Comparison of ENCODE assay signal across 8 cellular contexts in genomic region chr5:6745706-6746217, GRCh38. TPM values are rescaled to one million over a fixed set of nuclear protein-coding genes. Genes with fewer than 3 reads are reported as not detected.
DNase-seq lines count a peak whose midpoint lies in the region; ATAC-seq, FAIRE-seq and TF ChIP-seq lines count a peak whose summit lies in the region.

No MANE protein-coding gene starts in this region.

- DNase-seq in AG04449 (ENCODE audit: low read depth, low spot score) (no peak), NCI-H2081 treated with DMSO at 0.1 percent for 48 hours (lab: John Stamatoyannopoulos, UW) (peak; percentile 25), adipocyte (ENCODE audit: low read depth) (peak; percentile 70), right cardiac atrium (no peak)
- peak; percentile 25 for DNase-seq in stimulated activated naive B cell treated with anti-CD40 and anti-IgM and Interleukin-4, amounts not matched to agents 10 μg/mL and 1 μg/mL and 100 μg/mL, for 72 hours
- DNase-seq in T-helper 2 cell treated with Interferon-gamma antibody and Interleukin-4, amounts not matched to agents 5 μg/mL and 100 μg/mL, for 36 hours (ENCODE audit: low spot score): no peak

- H3K27me3 Mint-ChIP-seq in stimulated activated naive B cell treated with anti-CD40 and anti-IgM and Interleukin-4, amounts not matched to agents 10 μg/mL and 1 μg/mL and 100 μg/mL, for 72 hours: no peaks in the 10 kb centered on the region
- no peaks in the 10 kb centered on the region for H3K27me3 Mint-ChIP-seq in T-helper 2 cell treated with Interferon-gamma antibody and Interleukin-4, amounts not matched to agents 5 μg/mL and 100 μg/mL, for 36 hours (ENCODE audit: low read depth)

- CTCF ChIA-PET in AG04449 (lab: Yijun Ruan, JAX): interaction anchor here (0.6 to 5.9 kb wide), 27 partner anchors 9 to 1284 kb away, joined by 3 to 81 read pairs (median 5); partner anchors contain the start of genes NSUN2 and SRD5A1

- 62% methylated on average over 10 of the region's 10 CpGs for WGBS in right cardiac atrium

- H3K4me3 Mint-ChIP-seq in stimulated activated naive B cell treated with anti-CD40 and anti-IgM and Interleukin-4, amounts not matched to agents 10 μg/mL and 1 μg/mL and 100 μg/mL, for 72 hours: no peak overlapping the region
- H3K4me3 Mint-ChIP-seq in T-helper 2 cell treated with Interferon-gamma antibody and Interleukin-4, amounts not matched to agents 5 μg/mL and 100 μg/mL, for 36 hours: no peak overlapping the region

- ATAC-seq in HG02642 (IDR thresholded peaks at IDR 0.05; ENCODE audit: poor library complexity, unreplicated experiment) (peak; percentile 66), right cardiac atrium (peak; percentile 68 to 71)
- ATAC-seq in stimulated activated naive B cell treated with anti-CD40 and anti-IgM and Interleukin-4, amounts not matched to agents 10 μg/mL and 1 μg/mL and 100 μg/mL, for 72 hours (replicated peaks): peak; percentile 80 to 84

- H3K4me1 Mint-ChIP-seq in stimulated activated naive B cell treated with anti-CD40 and anti-IgM and Interleukin-4, amounts not matched to agents 10 μg/mL and 1 μg/mL and 100 μg/mL, for 72 hours: peaks cover 11 to 15% of the 10 kb centered on the region in 2 donors
- no peaks in the 10 kb centered on the region for H3K4me1 Mint-ChIP-seq in T-helper 2 cell treated with Interferon-gamma antibody and Interleukin-4, amounts not matched to agents 5 μg/mL and 100 μg/mL, for 36 hours (ENCODE audit: low read depth)

- intact Hi-C loops in right cardiac atrium (cut with DNase I): loop anchor here in 3 of 4 donors (5.0 to 10.0 kb wide), 3 partner anchors 111 to 1251 kb away; partner anchors contain the start of genes NSUN2 (in 3 of the 3) and SRD5A1 (in 3 of the 3)

- peaks cover 56 to 65% of the 10 kb centered on the region in 2 donors for H3K36me3 Mint-ChIP-seq in stimulated activated naive B cell treated with anti-CD40 and anti-IgM and Interleukin-4, amounts not matched to agents 10 μg/mL and 1 μg/mL and 100 μg/mL, for 72 hours
- peaks cover 42% of the 10 kb centered on the region for H3K36me3 Mint-ChIP-seq in T-helper 2 cell treated with Interferon-gamma antibody and Interleukin-4, amounts not matched to agents 5 μg/mL and 100 μg/mL, for 36 hours (ENCODE audit: low read depth)

- H3K9ac ChIP-seq in adipocyte (ENCODE audit: low read length): peak overlapping the region; percentile 27

- POLR2A ChIA-PET in AG04449 (lab: Yijun Ruan, JAX): no interaction called here

- peak overlapping the region; percentile 50 for H3K27ac ChIP-seq in right cardiac atrium (ENCODE audit: low read length)

- H3K9me3 ChIP-seq in adipocyte (ENCODE audit: control insufficient read depth, low read length) (no peaks in the 10 kb centered on the region), right cardiac atrium (ENCODE audit: control insufficient read depth, low read length) (peaks cover 2% of the 10 kb centered on the region)

- peaks cover 51% of the 10 kb centered on the region for H3K36me3 ChIP-seq in adipocyte (ENCODE audit: control insufficient read depth, insufficient read depth, low read length, severe bottlenecking)

- peaks cover 18% of the 10 kb centered on the region for H3K4me1 ChIP-seq in adipocyte (ENCODE audit: control insufficient read depth, insufficient read depth, low read length)
- no peaks in the 10 kb centered on the region for H3K4me1 ChIP-seq in right cardiac atrium (ENCODE audit: control insufficient read depth, insufficient read depth, low read length)

- H3K4me3 ChIP-seq in AG04449 (ENCODE audit: low read depth, low read length): no peak overlapping the region
- H3K4me3 ChIP-seq in adipocyte (ENCODE audit: low read length): no peak overlapping the region
- no peak overlapping the region for H3K4me3 ChIP-seq in right cardiac atrium (ENCODE audit: low read length)

- peak; percentile 85 for FAIRE-seq in G401.6 (lab: Jason Lieb, UNC)

- H3K27me3 ChIP-seq in adipocyte (replicated peaks; ENCODE audit: control insufficient read depth, insufficient read depth, low read length) (no peaks in the 10 kb centered on the region), right cardiac atrium (ENCODE audit: control insufficient read depth, insufficient read depth) (no peaks in the 10 kb centered on the region)

- no peak overlapping the region for H3K27ac Mint-ChIP-seq in stimulated activated naive B cell treated with anti-CD40 and anti-IgM and Interleukin-4, amounts not matched to agents 10 μg/mL and 1 μg/mL and 100 μg/mL, for 72 hours
- H3K27ac Mint-ChIP-seq in T-helper 2 cell treated with Interferon-gamma antibody and Interleukin-4, amounts not matched to agents 5 μg/mL and 100 μg/mL, for 36 hours: no peak overlapping the region

- peak; percentile 70 for TF ChIP-seq CTCF in AG04449 (IDR thresholded peaks at IDR 0.05; ENCODE audit: insufficient read depth, low read length, missing control alignments)

- no peaks in the 10 kb centered on the region for H3K9me3 Mint-ChIP-seq in stimulated activated naive B cell treated with anti-CD40 and anti-IgM and Interleukin-4, amounts not matched to agents 10 μg/mL and 1 μg/mL and 100 μg/mL, for 72 hours
- no peaks in the 10 kb centered on the region for H3K9me3 Mint-ChIP-seq in T-helper 2 cell treated with Interferon-gamma antibody and Interleukin-4, amounts not matched to agents 5 μg/mL and 100 μg/mL, for 36 hours

RNA-seq across cellular contexts. Expression of gene TENT4A, which starts 32.5 kb away (rescaled TPM):
- total RNA-seq in right cardiac atrium: 10 to 100 TPM; 11.2 to 14.5 (median 12.3) TPM
- polyA plus RNA-seq in right cardiac atrium: 4.7 TPM

Comparison
In these comparisons a context has a peak if more than half of its experiments do, and no peak if none do; other contexts are left out.
1. DNase-seq: peak in NCI-H2081 treated with DMSO at 0.1 percent for 48 hours (single experiment), adipocyte (single experiment) and stimulated activated naive B cell treated with anti-CD40 and anti-IgM and Interleukin-4, amounts not matched to agents 10 μg/mL and 1 μg/mL and 100 μg/mL, for 72 hours (single experiment); none in AG04449 (single experiment), right cardiac atrium (0 of 3) and T-helper 2 cell treated with Interferon-gamma antibody and Interleukin-4, amounts not matched to agents 5 μg/mL and 100 μg/mL, for 36 hours (single experiment).
2. Peak in every context shown above with its lines, with median percentiles within 50 percentile points of each other: ATAC-seq.